Comparison of ENCODE assay signal across 33 cellular contexts in the genomic region with DNA sequence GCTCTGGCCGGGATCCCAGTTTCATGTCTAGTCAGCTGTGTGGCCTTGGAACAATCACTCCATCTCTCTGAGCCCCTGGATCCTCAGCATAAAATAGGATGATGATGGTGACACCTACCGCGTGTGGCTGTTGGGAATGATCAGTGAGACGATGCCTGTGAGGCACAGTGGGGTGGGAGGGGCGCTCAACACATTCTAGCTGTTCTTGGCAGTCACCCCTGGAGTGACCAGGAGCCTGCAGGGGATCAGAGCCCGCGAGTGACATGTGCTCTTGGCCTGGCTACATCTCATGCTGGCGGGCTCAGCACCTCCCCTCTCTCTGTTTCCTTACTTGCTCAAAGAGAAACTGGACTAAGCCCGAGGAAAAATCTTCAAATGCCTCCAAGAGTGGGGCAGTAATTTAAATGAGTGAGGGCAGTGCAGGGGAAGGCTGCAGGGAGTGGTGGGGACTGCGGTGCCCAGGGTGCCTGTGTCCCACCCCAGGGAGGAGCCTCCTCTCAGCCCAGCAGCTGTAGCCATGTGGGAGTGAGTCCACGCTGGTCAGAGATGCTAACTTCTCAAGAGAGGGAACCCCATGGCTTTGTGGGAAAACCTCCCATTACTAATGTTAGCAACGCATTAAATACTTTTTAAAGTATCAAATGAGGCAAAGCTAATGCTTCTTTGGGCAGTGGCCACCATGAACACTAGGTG. TPM values are rescaled to one million over a fixed set of nuclear protein-coding genes. Genes with fewer than 3 reads are reported as not detected.
DNase-seq lines count a peak whose midpoint lies in the region; ATAC-seq and TF ChIP-seq lines count a peak whose summit lies in the region.
"Had no signal": no experiment of that assay in that cellular context is flagged by ENCODE, and none has a peak within 500 bp of the region (broad histone marks: within the 10 kb centered on the region; RNA-seq: fewer than 3 reads in every experiment).

No MANE protein-coding gene starts in this region.

- H3K4me1 ChIP-seq in cardiac muscle cell (ENCODE audit: low read depth) (peaks cover 81% of the 10 kb centered on the region), mesenchymal stem cell (ENCODE audit: control insufficient read depth, insufficient read depth, low read depth, low read length) (peaks cover 39% of the 10 kb centered on the region), sigmoid colon (peaks cover 0 to 12% (median 5%) of the 10 kb centered on the region in 4 donors), Caco-2 (peaks cover 25% of the 10 kb centered on the region)
- H3K4me1 ChIP-seq: breast epithelium had no signal

- CTCF ChIA-PET in Caco-2 (lab: Charles Lee): interaction anchor here (1.5 kb wide), 1 partner anchor 10 kb away, joined by 5 read pairs; no protein-coding TSS in a partner anchor

- no peaks in the 10 kb centered on the region for H3K27me3 Mint-ChIP-seq in Caco-2 (ENCODE audit: insufficient read depth, unreplicated experiment)
- H3K27me3 Mint-ChIP-seq: activated CD4-positive, alpha-beta T cell treated with anti-CD3 and anti-CD28 coated beads, Interleukin-2, amount 10 ng/mL, durations not matched to agents 7 days and 5 days; stimulated activated naive CD8-positive, alpha-beta T cell treated with anti-CD3 and anti-CD28 coated beads, Interleukin-15, Interleukin-2, amounts not matched to agents 100 ng/mL and 50 ng/mL, for 24 hours had no signal

- peak overlapping the region; percentile 65 for H4K91ac ChIP-seq in mesenchymal stem cell (ENCODE audit: low read length)

- peak overlapping the region in 1 of 2 experiments; percentile 38 for H3K4ac ChIP-seq in mesenchymal stem cell (ENCODE audit: low read depth in 1 of 2, low read length in 2 of 2)

- H3K27ac Mint-ChIP-seq in Caco-2 (ENCODE audit: unreplicated experiment): no peak overlapping the region
- H3K27ac Mint-ChIP-seq: activated CD4-positive, alpha-beta T cell treated with anti-CD3 and anti-CD28 coated beads, Interleukin-2, amount 10 ng/mL, durations not matched to agents 7 days and 5 days; CD4-positive, CD25-positive, alpha-beta regulatory T cell; stimulated activated naive CD8-positive, alpha-beta T cell treated with anti-CD3 and anti-CD28 coated beads, Interleukin-15, Interleukin-2, amounts not matched to agents 100 ng/mL and 50 ng/mL, for 24 hours; WTC11 had no signal

- no peaks in the 10 kb centered on the region for H3K27me3 ChIP-seq in cardiac muscle cell
- H3K27me3 ChIP-seq in mesenchymal stem cell (ENCODE audit: control insufficient read depth in 1 of 2, insufficient read depth in 1 of 2, low read length in 2 of 2): peaks cover 0 to 35% of the 10 kb centered on the region in 2 experiments
- no peaks in the 10 kb centered on the region for H3K27me3 ChIP-seq in sigmoid colon
- no peaks in the 10 kb centered on the region for H3K27me3 ChIP-seq in Caco-2 (replicated peaks; ENCODE audit: control insufficient read depth, insufficient read depth, low read length)
- H3K27me3 ChIP-seq: breast epithelium, ovary, testis had no signal

- WGBS in mesenchymal stem cell: 60% methylated on average over 8 of the region's 12 CpGs
- WGBS in sigmoid colon, 2 donors: 81 to 87% methylated on average over 12 of the region's 12 CpGs

- H3K4me2 ChIP-seq in mesenchymal stem cell (ENCODE audit: low read length, poor library complexity, severe bottlenecking): no peak overlapping the region
- H3K4me2 ChIP-seq: KMS-11, smooth muscle cell had no signal

- no peaks in the 10 kb centered on the region for H3K9me3 Mint-ChIP-seq in Caco-2 (ENCODE audit: unreplicated experiment)
- H3K9me3 Mint-ChIP-seq: activated CD4-positive, alpha-beta T cell treated with anti-CD3 and anti-CD28 coated beads, Interleukin-2, amount 10 ng/mL, durations not matched to agents 7 days and 5 days; activated naive CD4-positive, alpha-beta T cell treated with anti-CD3 and anti-CD28 coated beads, Interleukin-2, amount 50 U/mL, for 72 hours; CD4-positive, CD25-positive, alpha-beta regulatory T cell; naive thymus-derived CD8-positive, alpha-beta T cell; stimulated activated naive CD8-positive, alpha-beta T cell treated with anti-CD3 and anti-CD28 coated beads, Interleukin-15, Interleukin-2, amounts not matched to agents 100 ng/mL and 50 ng/mL, for 24 hours; WTC11 had no signal

- BruUV-seq in Caco-2 (replicated peaks; lab: Mats Ljungman, UMichigan): no TSS peak

- ATAC-seq in HG03342 (IDR thresholded peaks at IDR 0.05; ENCODE audit: unreplicated experiment) (no peak), HG03175 (IDR thresholded peaks at IDR 0.05; ENCODE audit: unreplicated experiment) (no peak)
- ATAC-seq: activated naive CD4-positive, alpha-beta T cell treated with anti-CD3 and anti-CD28 coated beads, Interleukin-2, amount 50 U/mL, for 72 hours; naive thymus-derived CD8-positive, alpha-beta T cell; WTC11 had no signal

- H2AK5ac ChIP-seq in mesenchymal stem cell (ENCODE audit: low read length, severe bottlenecking): no peak overlapping the region

- peaks cover 8% of the 10 kb centered on the region for H3K4me1 Mint-ChIP-seq in Caco-2 (ENCODE audit: low read depth, unreplicated experiment)
- H3K4me1 Mint-ChIP-seq: activated CD4-positive, alpha-beta T cell treated with anti-CD3 and anti-CD28 coated beads, Interleukin-2, amount 10 ng/mL, durations not matched to agents 7 days and 5 days; CD4-positive, CD25-positive, alpha-beta regulatory T cell had no signal

- H3K36me3 ChIP-seq in cardiac muscle cell (no peaks in the 10 kb centered on the region), mesenchymal stem cell (ENCODE audit: control insufficient read depth in 1 of 2, insufficient read depth in 2 of 2, low read depth in 1 of 2, low read length in 2 of 2) (peaks cover 4 to 11% of the 10 kb centered on the region in 2 experiments), sigmoid colon (peaks cover 0 to 8% (median 0%) of the 10 kb centered on the region in 4 donors), Caco-2 (ENCODE audit: control insufficient read depth, insufficient read depth, low read length) (no peaks in the 10 kb centered on the region)
- H3K36me3 ChIP-seq: breast epithelium, ovary had no signal

- H3K36me3 Mint-ChIP-seq in Caco-2 (ENCODE audit: insufficient read depth, unreplicated experiment): no peaks in the 10 kb centered on the region
- H3K36me3 Mint-ChIP-seq: activated naive CD4-positive, alpha-beta T cell treated with anti-CD3 and anti-CD28 coated beads, Interleukin-2, amount 50 U/mL, for 72 hours; WTC11 had no signal

- H2AFZ ChIP-seq in mesenchymal stem cell (ENCODE audit: low read depth, low read length): no peak overlapping the region

- peak overlapping the region in 1 of 2 experiments; percentile 15 for H3K23ac ChIP-seq in mesenchymal stem cell (ENCODE audit: low read length in 2 of 2)

- DNase-seq in cardiac muscle cell (ENCODE audit: low read depth in 1 of 2, low spot score in 1 of 2) (peak in 1 of 2 donors; percentile 55), cardiac septum (ENCODE audit: low spot score) (no peak), RPMI7951 (ENCODE audit: low read depth) (peak; percentile 21), mesenchymal stem cell (no peak), sigmoid colon (peak; percentile 47), Caco-2 (no peak)
- DNase-seq: activated CD4-positive, alpha-beta T cell treated with anti-CD3 and anti-CD28 coated beads, Interleukin-2, amount 10 ng/mL, durations not matched to agents 7 days and 5 days; activated effector memory CD4-positive, alpha-beta T cell treated with Interleukin-2 at 50 U/mL for 16 hours; anterior cingulate cortex; CD4-positive, CD25-positive, alpha-beta regulatory T cell; DND-41; effector memory CD4-positive, alpha-beta T cell; left ventricle myocardium inferior; MM.1S; NCI-H2029 treated with DMSO at 0.1 percent for 48 hours; NCI-H524 treated with DMSO at 0.1 percent for 48 hours; NK-92 treated with Interleukin-12 subunit alpha and Interleukin-12 subunit beta, amount 100 ng/mL, for 24 hours; ovary; retina; SHP77; T1000; testis had no signal

- H3K9me3 ChIP-seq in cardiac muscle cell (ENCODE audit: low read depth) (no peaks in the 10 kb centered on the region), mesenchymal stem cell (ENCODE audit: control insufficient read depth, low read length) (no peaks in the 10 kb centered on the region), sigmoid colon (no peaks in the 10 kb centered on the region), Caco-2 (no peaks in the 10 kb centered on the region)
- H3K9me3 ChIP-seq: breast epithelium, left ventricle myocardium inferior, ovary, testis had no signal

- peak overlapping the region; percentile 74 for H4K8ac ChIP-seq in mesenchymal stem cell (ENCODE audit: low read length)

- TF ChIP-seq CTCF in cardiac muscle cell (IDR thresholded peaks at IDR 0.05; ENCODE audit: low read depth, low read length): no peak
- no peak for TF ChIP-seq CTCF in sigmoid colon (IDR thresholded peaks at IDR 0.05)
- no peak for TF ChIP-seq CTCF in Caco-2 (IDR thresholded peaks at IDR 0.05; ENCODE audit: insufficient read depth in 1 of 2, low read depth in 1 of 2, low read length in 1 of 2, severe bottlenecking in 1 of 2, unreplicated experiment in 1 of 2)

- TF ChIP-seq POLR2A in sigmoid colon (IDR thresholded peaks at IDR 0.05): no peak

- POLR2A ChIA-PET in Caco-2 (lab: Charles Lee): no interaction called here

- peak overlapping the region in 1 of 2 experiments; percentile 16 for H3K18ac ChIP-seq in mesenchymal stem cell (ENCODE audit: low read depth in 1 of 2, low read length in 2 of 2)

- no peak overlapping the region for H2BK120ac ChIP-seq in mesenchymal stem cell (ENCODE audit: low read depth, low read length)

- no peak overlapping the region for H3K4me3 Mint-ChIP-seq in Caco-2 (ENCODE audit: unreplicated experiment)
- H3K4me3 Mint-ChIP-seq: activated CD4-positive, alpha-beta T cell treated with anti-CD3 and anti-CD28 coated beads, Interleukin-2, amount 10 ng/mL, durations not matched to agents 7 days and 5 days; CD4-positive, CD25-positive, alpha-beta regulatory T cell; naive thymus-derived CD8-positive, alpha-beta T cell; stimulated activated naive CD8-positive, alpha-beta T cell treated with anti-CD3 and anti-CD28 coated beads, Interleukin-15, Interleukin-2, amounts not matched to agents 100 ng/mL and 50 ng/mL, for 24 hours; WTC11 had no signal

- no peak overlapping the region for H2BK15ac ChIP-seq in mesenchymal stem cell (ENCODE audit: low read depth, poor library complexity, severe bottlenecking)

- no peak overlapping the region for H3K9ac ChIP-seq in mesenchymal stem cell (ENCODE audit: low read length)
- H3K9ac ChIP-seq: KMS-11 had no signal

- TF ChIP-seq EP300 in sigmoid colon (IDR thresholded peaks at IDR 0.05): no peak

- peak overlapping the region; percentile 99 for H3K27ac ChIP-seq in cardiac muscle cell
- no peak overlapping the region for H3K27ac ChIP-seq in mesenchymal stem cell (ENCODE audit: low read length, poor library complexity, severe bottlenecking)
- no peak overlapping the region for H3K27ac ChIP-seq in sigmoid colon
- H3K27ac ChIP-seq: breast epithelium, KMS-11, left ventricle myocardium inferior, ovary, testis had no signal

- H3K4me3 ChIP-seq in cardiac muscle cell: no peak overlapping the region
- H3K4me3 ChIP-seq in mesenchymal stem cell (ENCODE audit: insufficient read depth in 1 of 2, low read depth in 1 of 2, low read length in 2 of 2): no peak overlapping the region
- H3K4me3 ChIP-seq in sigmoid colon: no peak overlapping the region
- no peak overlapping the region for H3K4me3 ChIP-seq in Caco-2 (ENCODE audit: low read depth, low read length)
- H3K4me3 ChIP-seq: breast epithelium, left ventricle myocardium inferior, ovary, smooth muscle cell, testis had no signal

- no peaks in the 10 kb centered on the region for H3K79me1 ChIP-seq in mesenchymal stem cell (replicated peaks; ENCODE audit: low read length, poor library complexity, severe bottlenecking)

- H2BK5ac ChIP-seq in mesenchymal stem cell (ENCODE audit: low read depth, low read length, poor library complexity, severe bottlenecking): no peak overlapping the region

- intact Hi-C loops in cardiac septum (cut with DNase I): no loop called here
- intact Hi-C loops in sigmoid colon (cut with DNase I): no loop called here
- intact Hi-C loops in Caco-2 (cut with micrococcal nuclease; ENCODE audit: unreplicated experiment): no loop called here

- no peak overlapping the region for H3K14ac ChIP-seq in mesenchymal stem cell (ENCODE audit: low read length in 2 of 2)

- H2BK12ac ChIP-seq in mesenchymal stem cell (ENCODE audit: low read length in 2 of 2): no peak overlapping the region

RNA-seq across cellular contexts. Expression of gene DOK4, which starts 23.1 kb away (rescaled TPM):
- 1,502 and 2,409 TPM in 2 replicates for total RNA-seq in cardiac muscle cell
- 1,563 and 2,826 TPM in 2 replicates for polyA plus RNA-seq in cardiac muscle cell
- total RNA-seq in cardiac septum: 11.5 TPM
- 16.4 and 17.9 TPM in 2 replicates for total RNA-seq in RPMI7951 (2014; rRNA removed; shearing (Covaris generic))
- polyA plus RNA-seq in mesenchymal stem cell (2013, experiment 1 of 2): 29.6 TPM
- polyA plus RNA-seq in mesenchymal stem cell (2013, experiment 2 of 2): 29.7 TPM
- total RNA-seq in sigmoid colon: 10 to 100 TPM in 2 of 4 donors, 1 to 10 TPM in 2; 3.9 to 21.8 (median 10.1) TPM
- 100 to 1,000 TPM; 102 to 147 (median 103) TPM for polyA plus RNA-seq in sigmoid colon
- 111 and 122 TPM in 2 replicates for total RNA-seq in Caco-2 (2022)

RNA-seq across cellular contexts. Expression of gene CCDC102A, which starts 27.0 kb away (rescaled TPM):
- total RNA-seq in cardiac muscle cell (41.3 and 51.9 TPM in 2 replicates), cardiac septum (5.5 TPM), sigmoid colon (10 to 100 TPM; 17.8 to 46.8 (median 21.0) TPM), Caco-2 (2022) (9.1 and 11.8 TPM in 2 replicates)
- polyA plus RNA-seq in cardiac muscle cell (30.1 and 43.8 TPM in 2 replicates), sigmoid colon (1 to 10 TPM; 1.6 to 4.0 (median 2.4) TPM)
- total RNA-seq in RPMI7951 (2014; rRNA removed; shearing (Covaris generic)): 11.3 and 13.3 TPM in 2 replicates
- polyA plus RNA-seq in mesenchymal stem cell (2013, experiment 1 of 2): 4.5 TPM
- polyA plus RNA-seq in mesenchymal stem cell (2013, experiment 2 of 2): 4.8 TPM

RNA-seq across cellular contexts. Expression of gene ADGRG5, which starts 33.1 kb away (rescaled TPM):
- total RNA-seq in cardiac muscle cell (not detected in 2 replicates), cardiac septum (0.35 TPM), sigmoid colon (under 1 TPM in 1 of 4 donors, not detected in 3; 0.36 TPM), Caco-2 (2022) (4.6 and 5.2 TPM in 2 replicates)
- polyA plus RNA-seq in cardiac muscle cell (0.05 TPM in 1 of 2 replicates, not detected in the other), sigmoid colon (1 to 10 TPM in 1 of 3 donors, under 1 TPM in 2; 0.60 to 4.0 (median 0.69) TPM)
- 0.24 TPM in 1 of 2 replicates, not detected in the other for total RNA-seq in RPMI7951 (2014; rRNA removed; shearing (Covaris generic))
- polyA plus RNA-seq in mesenchymal stem cell (2013, experiment 1 of 2): not detected
- not detected for polyA plus RNA-seq in mesenchymal stem cell (2013, experiment 2 of 2)
- total RNA-seq: glomerular endothelial cell, HT1080, left ventricle myocardium inferior, smooth muscle cell had no signal
- polyA plus RNA-seq: smooth muscle cell had no signal

RNA-seq across cellular contexts. Expression of gene POLR2C, which starts 46.9 kb away (rescaled TPM):
- total RNA-seq in cardiac muscle cell: 126 and 164 TPM in 2 replicates
- polyA plus RNA-seq in cardiac muscle cell: 80.0 and 83.5 TPM in 2 replicates
- 46.9 TPM for total RNA-seq in cardiac septum
- total RNA-seq in RPMI7951 (2014; rRNA removed; shearing (Covaris generic)): 171 and 186 TPM in 2 replicates
- polyA plus RNA-seq in mesenchymal stem cell (2013, experiment 1 of 2): 39.3 TPM
- 40.0 TPM for polyA plus RNA-seq in mesenchymal stem cell (2013, experiment 2 of 2)
- 100 to 1,000 TPM in 2 of 4 donors, 10 to 100 TPM in 2; 60.7 to 141 (median 101) TPM for total RNA-seq in sigmoid colon
- 10 to 100 TPM; 52.3 to 77.7 (median 60.1) TPM for polyA plus RNA-seq in sigmoid colon
- 100 and 102 TPM in 2 replicates for total RNA-seq in Caco-2 (2022)

Comparison
In these comparisons a context has a peak if more than half of its experiments do, and no peak if none do; other contexts are left out.
1. RNA of gene DOK4, which starts 23.1 kb away (total RNA-seq): 1,502 to 2,409 TPM in cardiac muscle cell; 111 to 122 TPM in Caco-2, 16.4 to 17.9 TPM in RPMI7951, 3.9 to 21.8 TPM in sigmoid colon and 11.5 TPM in cardiac septum (single experiment); every median in the first group is over 10 times any median in the second.
2. DNase-seq: peak in RPMI7951 (single experiment) and sigmoid colon (single experiment); none in cardiac septum (single experiment), mesenchymal stem cell (single experiment) and Caco-2 (0 of 2).